11 cellular contexts compared by ENCODE assay signal in genomic region chr16:50038756-50039529, GRCh38. TPM values are rescaled to one million over a fixed set of nuclear protein-coding genes. Genes with fewer than 3 reads are reported as not detected.
DNase-seq lines count a peak whose midpoint lies in the region; FAIRE-seq and TF ChIP-seq lines count a peak whose summit lies in the region.
"Had no signal": no experiment of that assay in that cellular context is flagged by ENCODE, and none has a peak within 500 bp of the region (broad histone marks: within the 10 kb centered on the region; RNA-seq: fewer than 3 reads in every experiment).

No MANE protein-coding gene starts in this region.

- no peaks in the 10 kb centered on the region for H3K4me1 ChIP-seq in left ventricle myocardium inferior

- FAIRE-seq in GM19239 (lab: Jason Lieb, UNC), result no peak
- FAIRE-seq: H1, keratinocyte had no signal

- intact Hi-C loops in left ventricle myocardium inferior (cut with micrococcal nuclease) (no loop called here), posterior vena cava (cut with DNase I) (loop anchor here in 1 of 2 donors (10.0 kb wide), 1 partner anchor 326 kb away; the partner anchor contains the start of gene BRD7)

- H3K4me3 ChIP-seq in left ventricle myocardium inferior, result no peak overlapping the region

- no peak for TF ChIP-seq CTCF in left ventricle myocardium inferior (IDR thresholded peaks at IDR 0.05; ENCODE audit: borderline replicate concordance)

- peaks cover 2% of the 10 kb centered on the region for H3K27me3 ChIP-seq in left ventricle myocardium inferior (ENCODE audit: low read depth)

- H3K36me3 ChIP-seq in left ventricle myocardium inferior, result peaks cover 34% of the 10 kb centered on the region

- DNase-seq in ELF-1 (ENCODE audit: low read depth, low spot score), result peak; percentile 18
- DNase-seq in SKM-1 treated with dmso at 0.1 percent for 144 hours (lab: John Stamatoyannopoulos, UW; ENCODE audit: unreplicated experiment), result peak; percentile 86
- peak; percentile 25 for DNase-seq in left ventricle myocardium inferior
- peak; percentile 86 for DNase-seq in pons (ENCODE audit: low spot score)
- DNase-seq in NCI-H1436 (lab: John Stamatoyannopoulos, UW), result no peak
- DNase-seq in NK-92 treated with Interleukin-12 subunit alpha and Interleukin-12 subunit beta, amount 100 ng/mL, for 24 hours (lab: John Stamatoyannopoulos, UW), result no peak
- no peak for DNase-seq in posterior vena cava (ENCODE audit: low spot score)
- no peak for DNase-seq in GM19239 (ENCODE audit: insufficient read length, low spot score)
- DNase-seq: activated gamma-delta T cell treated with Interleukin-2 at 50 U/mL for 16 hours had no signal

- peak overlapping the region; percentile 43 for H3K27ac ChIP-seq in left ventricle myocardium inferior (replicated peaks)

- H3K9me3 ChIP-seq in left ventricle myocardium inferior (replicated peaks), result no peaks in the 10 kb centered on the region

RNA-seq across cellular contexts. Expression of gene CNEP1R1, which starts 13.9 kb away (rescaled TPM):
- total RNA-seq in left ventricle myocardium inferior (18.9 TPM), posterior vena cava (10 to 100 TPM; 18.6 to 22.2 TPM)

RNA-seq across cellular contexts. Expression of gene HEATR3, which starts 26.8 kb away (rescaled TPM):
- total RNA-seq in left ventricle myocardium inferior (9.0 TPM), posterior vena cava (10 to 100 TPM; 13.9 to 16.7 TPM)

Comparison
In these comparisons a context has a peak if more than half of its experiments do, and no peak if none do; other contexts are left out.
1. DNase-seq: peak in ELF-1 (single experiment), SKM-1 treated with dmso at 0.1 percent for 144 hours (single experiment), left ventricle myocardium inferior (single experiment) and pons (single experiment); none in NCI-H1436 (single experiment), NK-92 treated with Interleukin-12 subunit alpha and Interleukin-12 subunit beta, amount 100 ng/mL, for 24 hours (single experiment), posterior vena cava (single experiment) and GM19239 (single experiment).